Comparison of ENCODE assay signal across 16 cellular contexts in the genomic region with DNA sequence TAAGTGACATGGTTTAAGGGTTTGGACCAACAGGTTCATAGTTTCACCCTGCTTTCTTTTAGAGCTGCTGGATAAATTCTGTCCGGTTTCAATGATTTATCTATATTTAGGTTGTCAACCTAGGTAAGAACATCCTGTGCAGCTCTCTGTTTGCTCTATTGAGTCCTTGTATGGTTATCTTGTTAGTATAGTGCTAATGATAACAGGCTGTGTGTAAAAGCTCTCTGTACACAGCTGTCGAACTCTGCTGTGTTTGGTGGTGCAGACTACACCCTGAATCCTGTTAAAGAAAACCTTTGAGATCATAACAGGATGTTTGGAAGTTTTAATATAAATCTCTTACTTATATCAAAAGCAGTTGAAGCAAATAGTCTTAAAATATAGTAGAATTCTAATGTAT.
A peak's percentile ranks its signal among the peaks of the same experiment; 100 is the strongest.
DNase-seq lines count a peak whose midpoint lies in the region; ATAC-seq and TF ChIP-seq lines count a peak whose summit lies in the region.
"Had no signal": no experiment of that assay in that cellular context is flagged by ENCODE, and none has a peak within 500 bp of the region (broad histone marks: within the 10 kb centered on the region; RNA-seq: fewer than 3 reads in every experiment).

No MANE protein-coding gene starts in this region.

- no peak for ATAC-seq in Panc1
- ATAC-seq in GM21576 (IDR thresholded peaks at IDR 0.05; ENCODE audit: unreplicated experiment): no peak
- ATAC-seq: stimulated activated naive B cell treated with anti-CD40 and anti-IgM and Interleukin-4, amounts not matched to agents 10 μg/mL and 1 μg/mL and 100 μg/mL, for 72 hours had no signal

- CTCF ChIA-PET in Panc1 (lab: Charles Lee): no interaction called here

- no peak overlapping the region for H3K9ac ChIP-seq in mucosa of rectum (ENCODE audit: low read depth in 1 of 2, low read length in 2 of 2)
- H3K9ac ChIP-seq: KMS-11 had no signal

- peaks cover 17% of the 10 kb centered on the region for H3K4me1 ChIP-seq in Panc1 (ENCODE audit: control insufficient read depth, insufficient read depth, low read length)
- peaks cover 0 to 3% of the 10 kb centered on the region in 2 donors for H3K4me1 ChIP-seq in mucosa of rectum (ENCODE audit: control insufficient read depth in 2 of 2, insufficient read depth in 2 of 2, low read length in 2 of 2)
- H3K4me1 ChIP-seq: BE2C had no signal

- no TSS peak for BruUV-seq in Panc1 (replicated peaks; lab: Mats Ljungman, UMichigan)

- no peak for TF ChIP-seq CTCF in LNCaP clone FGC (IDR thresholded peaks at IDR 0.05; ENCODE audit: control insufficient read depth, extremely low read depth, insufficient read depth)
- no peak for TF ChIP-seq CTCF in Panc1 (IDR thresholded peaks at IDR 0.05)

- no peak overlapping the region for H3K4me3 ChIP-seq in LNCaP clone FGC (ENCODE audit: low read depth, low read length)
- H3K4me3 ChIP-seq in Panc1 (ENCODE audit: low read depth in 2 of 2, low read length in 2 of 2): no peak overlapping the region
- no peak overlapping the region for H3K4me3 ChIP-seq in mucosa of rectum (ENCODE audit: low read length in 2 of 2)
- H3K4me3 ChIP-seq: tibial artery had no signal

- peak; percentile 78 for DNase-seq in LNCaP clone FGC (ENCODE audit: low read depth)
- DNase-seq in NCI-H2081 treated with DMSO at 0.1 percent for 48 hours (lab: John Stamatoyannopoulos, UW): peak; percentile 97
- DNase-seq in Panc1 (ENCODE audit: low read depth, low spot score): no peak
- no peak for DNase-seq in HT-29 (ENCODE audit: low spot score)
- DNase-seq in cortex of kidney (lab: John Stamatoyannopoulos, UW): no peak
- DNase-seq: activated CD4-positive, alpha-beta memory T cell treated with anti-CD3 and anti-CD28 coated beads, Interleukin-2, amount 10 ng/mL, durations not matched to agents 7 days and 5 days; activated T-cell treated with anti-CD3 and anti-CD28 coated beads, Interleukin-2, amount 50 U/mL, for 48 hours; BE2C; effector CD4-positive, alpha-beta T cell; NCI-H1105 treated with DMSO at 0.1 percent for 48 hours; stimulated activated naive B cell treated with anti-CD40 and anti-IgM and Interleukin-4, amounts not matched to agents 10 μg/mL and 1 μg/mL and 100 μg/mL, for 72 hours; tibial artery; WERI-Rb-1 had no signal

- H3K27ac ChIP-seq in Panc1 (ENCODE audit: low read length) (peak overlapping the region; percentile 29; the same call in 1 of the 2 replicates), mucosa of rectum (ENCODE audit: low read depth in 2 of 2, low read length in 2 of 2) (peak overlapping the region; percentile 61 to 73)
- H3K27ac ChIP-seq: KMS-11, tibial artery, WERI-Rb-1 had no signal

- POLR2A ChIA-PET in Panc1 (lab: Charles Lee): no interaction called here

- H3K27me3 ChIP-seq in Panc1 (ENCODE audit: control insufficient read depth, insufficient read depth, low read length): no peaks in the 10 kb centered on the region
- H3K27me3 ChIP-seq in mucosa of rectum (ENCODE audit: control insufficient read depth in 2 of 2, insufficient read depth in 2 of 2, low read length in 2 of 2): no peaks in the 10 kb centered on the region
- H3K27me3 ChIP-seq: BE2C, tibial artery had no signal

- H3K36me3 ChIP-seq in Panc1 (ENCODE audit: control insufficient read depth, insufficient read depth, low read length) (no peaks in the 10 kb centered on the region), mucosa of rectum (ENCODE audit: control insufficient read depth in 2 of 2, insufficient read depth in 2 of 2, low read length in 2 of 2) (no peaks in the 10 kb centered on the region)
- H3K36me3 ChIP-seq: BE2C, tibial artery, WERI-Rb-1 had no signal

- intact Hi-C loops in Panc1 (cut with micrococcal nuclease; ENCODE audit: unreplicated experiment): no loop called here

- no peaks in the 10 kb centered on the region for H3K9me3 ChIP-seq in Panc1 (ENCODE audit: control insufficient read depth, insufficient read depth, low read depth, low read length)
- H3K9me3 ChIP-seq in mucosa of rectum (ENCODE audit: control insufficient read depth in 2 of 2, low read length in 2 of 2): no peaks in the 10 kb centered on the region
- H3K9me3 ChIP-seq: BE2C, tibial artery had no signal

- in situ Hi-C loops in Panc1 (cut with HindIII; ENCODE audit: low pct_unique_long_range_greater_than_20kb, low sequenced_read_pairs): no loop called here

Comparison
In these comparisons a context has a peak if more than half of its experiments do, and no peak if none do; other contexts are left out.
1. DNase-seq: peak in LNCaP clone FGC (single experiment) and NCI-H2081 treated with DMSO at 0.1 percent for 48 hours (single experiment); none in Panc1 (single experiment), HT-29 (single experiment) and cortex of kidney (single experiment).